10 cellular contexts compared by ENCODE assay signal in the genomic region with DNA sequence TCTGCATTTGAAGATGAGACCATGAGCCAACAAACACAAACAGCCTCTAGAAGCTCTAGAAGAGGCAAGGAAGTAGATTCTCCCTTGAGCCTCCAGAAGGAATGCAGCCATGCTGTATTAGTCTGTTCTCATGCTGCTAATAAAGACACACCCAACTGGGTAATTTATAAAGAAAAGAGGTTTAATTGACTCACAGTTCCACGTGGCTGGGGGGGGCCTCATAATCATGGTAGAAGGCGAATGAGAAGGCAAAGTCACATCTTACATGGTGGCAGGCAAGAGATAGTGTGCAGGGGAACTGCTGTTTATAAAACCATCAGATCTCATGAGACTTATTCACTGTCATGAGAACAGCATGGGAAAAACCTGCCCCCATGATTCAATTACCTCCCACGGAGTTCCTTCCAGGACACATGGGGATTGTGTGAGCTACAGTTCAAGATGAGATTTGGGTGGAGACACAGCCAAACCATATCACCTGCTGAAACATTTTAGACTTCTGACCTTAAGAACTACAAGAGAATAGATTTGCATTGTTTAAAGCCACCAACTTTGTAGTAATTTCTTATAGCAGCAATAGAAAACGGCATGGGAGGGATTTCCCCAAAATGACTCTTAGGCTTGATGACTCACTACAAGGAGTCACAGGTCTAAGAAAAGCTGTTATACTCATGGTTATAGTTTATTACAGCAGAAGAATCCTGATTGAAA.
DNase-seq lines count a peak whose midpoint lies in the region; ATAC-seq and TF ChIP-seq lines count a peak whose summit lies in the region.
"Had no signal": no experiment of that assay in that cellular context is flagged by ENCODE, and none has a peak within 500 bp of the region (broad histone marks: within the 10 kb centered on the region; RNA-seq: fewer than 3 reads in every experiment).

No MANE protein-coding gene starts in this region.

- H3K4me1 ChIP-seq in foreskin keratinocyte, result no peaks in the 10 kb centered on the region
- H3K4me1 ChIP-seq: testis had no signal

- no peak overlapping the region for H3K27ac ChIP-seq in RWPE1
- peak overlapping the region; percentile 67 for H3K27ac ChIP-seq in foreskin keratinocyte
- H3K27ac ChIP-seq: testis had no signal

- peak; percentile 37 for DNase-seq in Daoy (ENCODE audit: low read depth)
- DNase-seq in RWPE1 (ENCODE audit: low spot score), result peak; percentile 60
- DNase-seq in foreskin keratinocyte, result peak in 1 of 2 donors; percentile 49
- DNase-seq in activated gamma-delta T cell (lab: John Stamatoyannopoulos, UW), result no peak
- no peak for DNase-seq in DMS79 (lab: John Stamatoyannopoulos, UW)
- no peak for DNase-seq in SK-N-DZ (ENCODE audit: low spot score)
- DNase-seq: IMR-90, testis had no signal

- H3K27me3 ChIP-seq in foreskin keratinocyte, result no peaks in the 10 kb centered on the region
- H3K27me3 ChIP-seq: testis had no signal

- POLR2A ChIA-PET in RWPE1 (lab: Yijun Ruan, JAX; ENCODE audit: low non-redundant PET), result no interaction called here

- no peak for TF ChIP-seq CTCF in RWPE1 (conservative IDR thresholded peaks at IDR 0.05; ENCODE audit: low read depth)
- TF ChIP-seq CTCF in foreskin keratinocyte (conservative IDR thresholded peaks at IDR 0.05), result no peak

- CTCF ChIA-PET in RWPE1 (lab: Yijun Ruan, JAX), result interaction anchor here (1.0 kb wide), 1 partner anchor 9 kb away, joined by 4 read pairs; no protein-coding TSS in a partner anchor

- ATAC-seq in GM21717 (IDR thresholded peaks at IDR 0.05; ENCODE audit: unreplicated experiment) (peak; percentile 58), foreskin keratinocyte (peak; percentile 93), HG03095 (IDR thresholded peaks at IDR 0.05; ENCODE audit: unreplicated experiment) (no peak)

Comparison
In these comparisons a context has a peak if more than half of its experiments do, and no peak if none do; other contexts are left out.
1. DNase-seq: peak in Daoy (single experiment) and RWPE1 (single experiment); none in activated gamma-delta T cell (single experiment), DMS79 (single experiment) and SK-N-DZ (single experiment).